Comparison of ENCODE assay signal across 18 cellular contexts in the genomic region with DNA sequence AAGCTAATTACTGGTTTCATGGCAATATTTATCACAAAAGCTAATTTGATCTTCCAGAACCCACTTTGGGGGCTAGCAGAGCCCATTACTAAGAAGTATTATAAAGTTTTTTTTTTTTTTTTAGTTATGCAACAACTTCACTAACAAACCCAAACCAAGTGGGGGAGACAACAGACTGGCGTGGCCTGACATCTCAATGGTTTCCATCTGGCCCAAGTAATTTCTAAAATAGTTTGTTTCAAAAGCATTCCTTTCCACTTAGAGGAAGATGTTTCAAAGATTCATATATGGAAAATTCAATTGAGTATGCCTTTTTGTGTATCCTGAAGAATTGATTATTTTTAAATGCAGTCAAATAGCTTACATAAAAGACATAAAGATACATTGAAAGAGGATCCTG.
"Had no signal": no experiment of that assay in that cellular context is flagged by ENCODE, and none has a peak within 500 bp of the region (broad histone marks: within the 10 kb centered on the region; RNA-seq: fewer than 3 reads in every experiment).

No MANE protein-coding gene starts in this region.

- H3K27me3 ChIP-seq: tibial artery had no signal

- DNase-seq: activated CD4-positive, alpha-beta T cell treated with anti-CD3 and anti-CD28 coated beads, Interleukin-2, amount 50 U/mL, for 48 hours; activated gamma-delta T cell treated with Interleukin-2 at 50 U/mL for 16 hours; activated T-cell treated with anti-CD3 and anti-CD28 coated beads for 4 hours; amniotic stem cell; effector CD8-positive, alpha-beta T cell; left ventricle myocardium inferior; mammary epithelial cell; occipital lobe; retina; stimulated activated naive B cell treated with anti-CD40 and anti-IgM and Interleukin-4, amounts not matched to agents 10 μg/mL and 1 μg/mL and 100 μg/mL, for 72 hours; T-helper 2 cell; tibial artery had no signal

- H3K4me1 ChIP-seq: esophagus muscularis mucosa, left ventricle myocardium inferior, tibial artery had no signal

- H3K4me3 Mint-ChIP-seq: activated T-helper 1 cell treated with anti-CD3 and anti-CD28 coated beads, Interleukin-12 subunit alpha, Interleukin-12 subunit beta, Interleukin-2, Interleukin-4 antibody, amounts not matched to agents 30 ng/mL and 10 ng/mL and 1 ng/mL, durations not matched to agents 14 hours and 24 hours and 36 hours; dendritic cell treated with granulocyte-macrophage colony-stimulating factor and Interleukin-4, amounts not matched to agents 40 ng/mL and 50 ng/mL, for 4 days; stimulated activated naive B cell treated with anti-CD40 and anti-IgM and Interleukin-4, amounts not matched to agents 10 μg/mL and 1 μg/mL and 100 μg/mL, for 72 hours had no signal

- H3K36me3 ChIP-seq: esophagus muscularis mucosa, left ventricle myocardium inferior, tibial artery had no signal

- ATAC-seq: activated naive CD4-positive, alpha-beta T cell treated with anti-CD3 and anti-CD28 coated beads, Interleukin-2, amount 50 U/mL, for 72 hours; stimulated activated naive B cell treated with anti-CD40 and anti-IgM and Interleukin-4, amounts not matched to agents 10 μg/mL and 1 μg/mL and 100 μg/mL, for 72 hours had no signal

- H3K4me3 ChIP-seq: esophagus muscularis mucosa, left ventricle myocardium inferior, tibial artery had no signal

- H3K9me3 ChIP-seq: esophagus muscularis mucosa, left ventricle myocardium inferior, tibial artery had no signal

- FAIRE-seq: endothelial cell of umbilical vein, frontal cortex had no signal

- H3K4me1 Mint-ChIP-seq: stimulated activated naive B cell treated with anti-CD40 and anti-IgM and Interleukin-4, amounts not matched to agents 10 μg/mL and 1 μg/mL and 100 μg/mL, for 72 hours had no signal

- H3K9me3 Mint-ChIP-seq: activated T-helper 1 cell treated with anti-CD3 and anti-CD28 coated beads, Interleukin-12 subunit alpha, Interleukin-12 subunit beta, Interleukin-2, Interleukin-4 antibody, amounts not matched to agents 30 ng/mL and 10 ng/mL and 1 ng/mL, durations not matched to agents 14 hours and 24 hours and 36 hours; dendritic cell treated with granulocyte-macrophage colony-stimulating factor and Interleukin-4, amounts not matched to agents 40 ng/mL and 50 ng/mL, for 4 days; stimulated activated naive B cell treated with anti-CD40 and anti-IgM and Interleukin-4, amounts not matched to agents 10 μg/mL and 1 μg/mL and 100 μg/mL, for 72 hours had no signal

- H3K36me3 Mint-ChIP-seq: activated naive CD4-positive, alpha-beta T cell treated with anti-CD3 and anti-CD28 coated beads, Interleukin-2, amount 50 U/mL, for 72 hours; stimulated activated naive B cell treated with anti-CD40 and anti-IgM and Interleukin-4, amounts not matched to agents 10 μg/mL and 1 μg/mL and 100 μg/mL, for 72 hours had no signal

- H3K27ac Mint-ChIP-seq: activated naive CD4-positive, alpha-beta T cell treated with anti-CD3 and anti-CD28 coated beads, Interleukin-2, amount 50 U/mL, for 72 hours; activated T-helper 1 cell treated with anti-CD3 and anti-CD28 coated beads, Interleukin-12 subunit alpha, Interleukin-12 subunit beta, Interleukin-2, Interleukin-4 antibody, amounts not matched to agents 30 ng/mL and 10 ng/mL and 1 ng/mL, durations not matched to agents 14 hours and 24 hours and 36 hours; dendritic cell treated with granulocyte-macrophage colony-stimulating factor and Interleukin-4, amounts not matched to agents 40 ng/mL and 50 ng/mL, for 4 days; stimulated activated naive B cell treated with anti-CD40 and anti-IgM and Interleukin-4, amounts not matched to agents 10 μg/mL and 1 μg/mL and 100 μg/mL, for 72 hours had no signal

- H3K27ac ChIP-seq: esophagus muscularis mucosa, left ventricle myocardium inferior, tibial artery had no signal
